Comparison of ENCODE assay signal across 15 cellular contexts in genomic region chr10:46002189-46002687, GRCh38. TPM values are rescaled to one million over a fixed set of nuclear protein-coding genes. Genes with fewer than 3 reads are reported as not detected.
"Had no signal": no experiment of that assay in that cellular context is flagged by ENCODE, and none has a peak within 500 bp of the region (broad histone marks: within the 10 kb centered on the region; RNA-seq: fewer than 3 reads in every experiment).

No MANE protein-coding gene starts in this region.

RNA-seq across cellular contexts. Expression of gene MSMB, which starts 43.8 kb away (rescaled TPM):
- total RNA-seq: activated CD4-positive, alpha-beta memory T cell treated with anti-CD3 and anti-CD28 coated beads for 36 hours; activated CD4-positive, alpha-beta T cell treated with anti-CD3 and anti-CD28 coated beads for 36 hours; activated CD4-positive, alpha-beta T cell treated with anti-CD3 and anti-CD28 coated beads, Interleukin-2, amount 10 ng/mL, durations not matched to agents 24 days and 14 days; activated naive CD8-positive, alpha-beta T cell treated with anti-CD3 and anti-CD28 coated beads, Interleukin-2, amount 10 ng/mL, durations not matched to agents 7 days and 5 days; activated T-cell treated with anti-CD3 and anti-CD28 coated beads, Interleukin-2, amount 50 U/mL, for 4 hours; activated T-helper 17 cell treated with anti-CD3 and anti-CD28 coated beads, Interleukin-2, amount 50 U/mL, for 72 hours; ascending aorta; cardiac muscle cell; colonic mucosa; dermis microvascular lymphatic vessel endothelial cell; endothelial cell of umbilical vein; fibroblast of lung; fibroblast of villous mesenchyme; glomerular endothelial cell; T-cell had no signal
- polyA plus RNA-seq: cardiac muscle cell, endothelial cell of umbilical vein, fibroblast of lung had no signal
